Comparison of ENCODE assay signal across 11 cellular contexts in genomic region chr16:57618306-57619132, GRCh38. TPM values are rescaled to one million over a fixed set of nuclear protein-coding genes. Genes with fewer than 3 reads are reported as not detected.
DNase-seq lines count a peak whose midpoint lies in the region; ATAC-seq and TF ChIP-seq lines count a peak whose summit lies in the region.
"Had no signal": no experiment of that assay in that cellular context is flagged by ENCODE, and none has a peak within 500 bp of the region (broad histone marks: within the 10 kb centered on the region; RNA-seq: fewer than 3 reads in every experiment).

No MANE protein-coding gene starts in this region.

- peak overlapping the region; percentile 94 for H3K27ac ChIP-seq in parathyroid adenoma

- H3K9ac ChIP-seq in NT2/D1 (ENCODE audit: insufficient read length, low read depth) (peak overlapping the region; percentile 52), parathyroid adenoma (no peak overlapping the region)

- H3K27me3 ChIP-seq in NT2/D1 (ENCODE audit: insufficient read depth, insufficient read length) (no peaks in the 10 kb centered on the region), parathyroid adenoma (ENCODE audit: control insufficient read depth, insufficient read depth, low read length) (no peaks in the 10 kb centered on the region)

- no peaks in the 10 kb centered on the region for H3K4me1 Mint-ChIP-seq in endothelial cell (ENCODE audit: unreplicated experiment)

- H3K4me3 ChIP-seq in NT2/D1 (ENCODE audit: insufficient read length, low read depth) (no peak overlapping the region), parathyroid adenoma (ENCODE audit: low read depth, low read length) (no peak overlapping the region)

- no peak overlapping the region for H3K4me2 ChIP-seq in parathyroid adenoma (ENCODE audit: low read length)

- no peak for ATAC-seq in HG02840 (IDR thresholded peaks at IDR 0.05; ENCODE audit: low FRiP score, unreplicated experiment)
- ATAC-seq: Panc1 had no signal

- H3K9me3 ChIP-seq in NT2/D1 (ENCODE audit: insufficient read depth, low read length), result no peaks in the 10 kb centered on the region
- no peaks in the 10 kb centered on the region for H3K9me3 ChIP-seq in parathyroid adenoma (ENCODE audit: control insufficient read depth, low read length)

- no peak for TF ChIP-seq CTCF in endothelial cell (IDR thresholded peaks at IDR 0.05; ENCODE audit: unreplicated experiment)
- TF ChIP-seq CTCF in parathyroid adenoma (IDR thresholded peaks at IDR 0.05), result no peak

- no peaks in the 10 kb centered on the region for H3K9me3 Mint-ChIP-seq in endothelial cell (ENCODE audit: unreplicated experiment)

- H3K79me2 ChIP-seq in parathyroid adenoma, result peaks cover 9% of the 10 kb centered on the region

- H3K36me3 ChIP-seq in NT2/D1 (ENCODE audit: insufficient read depth, insufficient read length, low read length) (no peaks in the 10 kb centered on the region), parathyroid adenoma (ENCODE audit: control insufficient read depth, insufficient read depth, low read length) (no peaks in the 10 kb centered on the region)

- no peak overlapping the region for H2AFZ ChIP-seq in parathyroid adenoma

- no peaks in the 10 kb centered on the region for H3K36me3 Mint-ChIP-seq in endothelial cell (ENCODE audit: low read depth, unreplicated experiment)

- peaks cover 7% of the 10 kb centered on the region for H3K27me3 Mint-ChIP-seq in endothelial cell (ENCODE audit: unreplicated experiment)

- H3K4me1 ChIP-seq in NT2/D1 (ENCODE audit: insufficient read depth, insufficient read length), result peaks cover 37% of the 10 kb centered on the region
- peaks cover 39% of the 10 kb centered on the region for H3K4me1 ChIP-seq in parathyroid adenoma

- no peak overlapping the region for H3K4me3 Mint-ChIP-seq in endothelial cell (ENCODE audit: unreplicated experiment)

- DNase-seq in Daoy (ENCODE audit: low read depth) (peak; percentile 44), NT2/D1 (ENCODE audit: low read depth, low spot score) (no peak), endothelial cell (ENCODE audit: low spot score) (no peak), iPS-NIHi11 (ENCODE audit: low spot score) (no peak), NCI-H2107 treated with DMSO at 0.1 percent for 48 hours (lab: John Stamatoyannopoulos, UW; ENCODE audit: unreplicated experiment) (no peak), SW 1271 (lab: John Stamatoyannopoulos, UW) (no peak)
- DNase-seq: NCI-H1694 treated with DMSO at 0.1 percent for 48 hours had no signal

- peak overlapping the region; percentile 53 for H3K27ac Mint-ChIP-seq in endothelial cell (ENCODE audit: unreplicated experiment)

RNA-seq across cellular contexts. Expression of gene ADGRG1, which starts 9.9 kb away (rescaled TPM):
- 4.9 and 6.6 TPM in 2 replicates for total RNA-seq in Daoy (2014; rRNA removed; shearing (Covaris generic))
- 2.7 TPM for total RNA-seq in endothelial cell (ENCODE audit: unreplicated experiment)

RNA-seq across cellular contexts. Expression of gene ADGRG3, which starts 49.6 kb away (rescaled TPM):
- total RNA-seq in Daoy (2014; rRNA removed; shearing (Covaris generic)), result not detected in 2 replicates
- total RNA-seq in endothelial cell (ENCODE audit: unreplicated experiment), result 0.31 TPM
- total RNA-seq: myocyte had no signal
